8 cellular contexts compared by ENCODE assay signal in genomic region chr5:163437309-163438182, GRCh38. TPM values are rescaled to one million over a fixed set of nuclear protein-coding genes. Genes with fewer than 3 reads are reported as not detected.
A peak's percentile ranks its signal among the peaks of the same experiment; 100 is the strongest.
DNase-seq lines count a peak whose midpoint lies in the region; ATAC-seq, FAIRE-seq and TF ChIP-seq lines count a peak whose summit lies in the region.

TSS of gene CCNG1 (plus strand) at chr5:163437595. CDS start at chr5:163439257, 1,662 bp downstream.

- ATAC-seq in GM18873 (IDR thresholded peaks at IDR 0.05; ENCODE audit: low FRiP score, unreplicated experiment) (peak; percentile 96), HG03139 (IDR thresholded peaks at IDR 0.05; ENCODE audit: unreplicated experiment) (peak; percentile 96), WTC11 (peak; percentile 93)

- CTCF ChIA-PET in AG04449 (lab: Yijun Ruan, JAX) (interaction anchor here (2.7 kb wide), 1 partner anchor 29 kb away, joined by 11 read pairs; no protein-coding TSS in a partner anchor), WTC11 (lab: Charles Lee) (interaction anchor here (0.7 to 1.4 kb wide), 4 partner anchors 20 to 1228 kb away, joined by 3 to 11 read pairs (median 3); partner anchors contain the start of genes HMMR and NUDCD2)

- peak within 1 kb of the TSS; percentile 95 for H3K4me3 Mint-ChIP-seq in WTC11

- H3K27ac ChIP-seq in small intestine (ENCODE audit: low read depth in 1 of 2, low read length in 1 of 2): peak within 1 kb of the TSS; percentile 75 to 91

- H3K4me1 ChIP-seq in small intestine (ENCODE audit: control insufficient read depth in 2 of 2, insufficient read depth in 1 of 2, low read depth in 1 of 2, low read length in 1 of 2): no peaks in the 10 kb centered on the region

- H3K4me3 ChIP-seq in AG04449 (ENCODE audit: low read depth, low read length): peak within 1 kb of the TSS; percentile 90
- H3K4me3 ChIP-seq in cardiac fibroblast (replicated peaks in 1 of 2; ENCODE audit: low read depth in 2 of 2, low read length in 2 of 2): peak within 1 kb of the TSS; percentile 84 to 87
- H3K4me3 ChIP-seq in small intestine (ENCODE audit: low read depth in 1 of 2, low read length in 2 of 2): peak within 1 kb of the TSS; percentile 59 to 61

- no peak for FAIRE-seq in small intestine (lab: Jason Lieb, UNC)

- H3K9me3 Mint-ChIP-seq in WTC11: no peaks in the 10 kb centered on the region

- TF ChIP-seq CTCF in AG04449 (IDR thresholded peaks at IDR 0.05; ENCODE audit: insufficient read depth, low read length, missing control alignments): no peak
- TF ChIP-seq CTCF in WTC11 (IDR thresholded peaks at IDR 0.05): no peak
- no peak for TF ChIP-seq CTCF in cardiac fibroblast (IDR thresholded peaks at IDR 0.05; ENCODE audit: low read depth, low read length)

- H3K36me3 ChIP-seq in small intestine (ENCODE audit: control insufficient read depth in 2 of 2, insufficient read depth in 2 of 2, low read length in 2 of 2): peaks cover 0 to 6% of the 10 kb centered on the region in 2 donors

- H3K4me1 Mint-ChIP-seq in WTC11: peaks cover 44% of the 10 kb centered on the region

- DNase-seq in AG04449 (ENCODE audit: low read depth, low spot score) (peak; percentile 70), NCI-H2227 (lab: John Stamatoyannopoulos, UW; ENCODE audit: unreplicated experiment) (peak; percentile 96), WTC11 (ENCODE audit: low spot score) (peak; percentile 95), cardiac fibroblast (ENCODE audit: low read depth in 2 of 2) (peak; percentile 97), iPS-NIHi11 (ENCODE audit: low spot score) (peak; percentile 97), small intestine (peak; percentile 97)

- peak within 1 kb of the TSS; percentile 96 for H3K27ac Mint-ChIP-seq in WTC11

- peaks cover 47% of the 10 kb centered on the region for H3K36me3 Mint-ChIP-seq in WTC11

- H3K27me3 ChIP-seq in small intestine (ENCODE audit: control insufficient read depth in 2 of 2, insufficient read depth in 2 of 2, low read length in 2 of 2): no peaks in the 10 kb centered on the region

- no peaks in the 10 kb centered on the region for H3K9me3 ChIP-seq in small intestine (ENCODE audit: control insufficient read depth, low read depth)

- H3K27me3 Mint-ChIP-seq in WTC11 (ENCODE audit: low read depth): no peaks in the 10 kb centered on the region

- POLR2A ChIA-PET in AG04449 (lab: Yijun Ruan, JAX) (interaction anchor here (0.6 to 1.5 kb wide), 5 partner anchors 11 to 245 kb away, joined by 3 to 12 read pairs (median 3); partner anchors contain the start of genes HMMR and NUDCD2), WTC11 (lab: Charles Lee) (interaction anchor here (0.5 to 3.5 kb wide), 7 partner anchors 16 to 1766 kb away, joined by 3 to 61 read pairs (median 4); partner anchors contain the start of genes HMMR, MAT2B and NUDCD2)

- 0 to 1% (median 0%) methylated on average over 50 to 51 of the region's 51 CpGs for WGBS in small intestine, 3 donors

TF ChIP-seq in WTC11, 78 proteins besides CTCF, POLR2A, EP300 and RAD21 (continues in another document):
- TF ChIP-seq USF1 (CRISPR knock-in tag; IDR thresholded peaks at IDR 0.05) (peak; percentile 81), FOXP4 (CRISPR knock-in tag; IDR thresholded peaks at IDR 0.05) (peak; percentile 49; the same call in 1 of the 2 replicates), FOXK1 (CRISPR knock-in tag; IDR thresholded peaks at IDR 0.05) (peak; percentile 57), ZNF425 (CRISPR knock-in tag; conservative IDR thresholded peaks at IDR 0.05) (no peak), ATF3 (CRISPR knock-in tag; conservative IDR thresholded peaks at IDR 0.05) (no peak), SP1 (CRISPR knock-in tag; conservative IDR thresholded peaks at IDR 0.05) (peak; percentile 85), TEAD1 (CRISPR knock-in tag; IDR thresholded peaks at IDR 0.05) (peak; percentile 50; the same call in 1 of the 2 replicates), ZNF396 (CRISPR knock-in tag; IDR thresholded peaks at IDR 0.05; ENCODE audit: borderline replicate concordance) (no peak), NR3C1 (CRISPR knock-in tag; conservative IDR thresholded peaks at IDR 0.05; ENCODE audit: low read depth) (no peak), GABPB1 (CRISPR knock-in tag; IDR thresholded peaks at IDR 0.05) (peak; percentile 46; the same call in 1 of the 2 replicates), ZNF671 (CRISPR knock-in tag; IDR thresholded peaks at IDR 0.05) (no peak), TCF7 (CRISPR knock-in tag; IDR thresholded peaks at IDR 0.05; ENCODE audit: low read depth) (no peak), STAT6 (CRISPR knock-in tag; conservative IDR thresholded peaks at IDR 0.05; ENCODE audit: low read depth) (no peak), CREM (CRISPR knock-in tag; IDR thresholded peaks at IDR 0.05) (peak; percentile 44; the same call in 1 of the 2 replicates), ZNF416 (CRISPR knock-in tag; IDR thresholded peaks at IDR 0.05) (no peak), NFYB (CRISPR knock-in tag; conservative IDR thresholded peaks at IDR 0.05; ENCODE audit: low read depth) (peak; percentile 71), SMAD3 (CRISPR knock-in tag; IDR thresholded peaks at IDR 0.05; ENCODE audit: borderline replicate concordance) (no peak; the same call in 1 of the 2 replicates)

RNA-seq across cellular contexts. Expression of gene CCNG1, which starts in this region (rescaled TPM):
- total RNA-seq in WTC11 (2021): 395 to 438 TPM (median 433 TPM) in 3 replicates
- polyA plus RNA-seq in small intestine: 100 to 1,000 TPM; 126 to 266 (median 262) TPM

Comparison
In these comparisons a context has a peak if more than half of its experiments do, and no peak if none do; other contexts are left out.
1. Peak in every context shown above with its lines: DNase-seq, ATAC-seq, H3K4me3 ChIP-seq and H3K27ac ChIP-seq.